ENCODE assay signal across 1 cellular context in the genomic region with DNA sequence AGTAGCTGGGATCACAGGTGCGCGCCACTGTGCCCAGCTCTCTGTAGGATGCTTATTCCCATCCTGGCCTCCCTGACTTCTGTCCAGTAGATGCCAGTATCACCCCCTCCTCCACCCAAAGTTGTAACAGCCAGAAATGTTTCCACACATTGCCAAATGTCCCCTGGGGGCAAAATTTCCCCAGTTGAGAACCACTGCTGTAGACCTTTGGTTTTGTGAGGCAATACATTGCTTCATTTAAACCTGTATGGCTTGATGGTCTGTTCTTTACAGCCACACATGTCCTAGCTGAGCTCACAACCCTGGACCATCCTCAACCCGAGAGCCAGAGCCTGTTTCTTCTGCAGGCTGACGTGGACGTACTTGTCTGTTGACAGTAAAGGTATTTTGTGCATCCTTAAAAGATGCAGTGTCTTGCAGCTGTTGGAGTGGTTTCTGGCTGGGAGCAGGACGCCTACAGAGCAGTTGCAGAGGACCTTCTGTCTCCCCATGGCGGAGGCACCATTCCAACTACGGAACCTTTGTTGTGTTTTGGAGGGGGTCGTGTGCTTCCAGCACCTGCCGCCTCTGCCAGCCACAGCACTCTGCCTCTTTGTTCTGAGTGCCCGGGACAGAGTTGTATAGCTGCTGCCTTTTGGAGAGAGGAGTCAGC.
TF ChIP-seq lines count a peak whose summit lies in the region.

No MANE protein-coding gene starts in this region.

TF ChIP-seq in WTC11, 78 proteins besides CTCF, POLR2A, EP300 and RAD21 (continued from another document):
- TF ChIP-seq, protein P1, sequence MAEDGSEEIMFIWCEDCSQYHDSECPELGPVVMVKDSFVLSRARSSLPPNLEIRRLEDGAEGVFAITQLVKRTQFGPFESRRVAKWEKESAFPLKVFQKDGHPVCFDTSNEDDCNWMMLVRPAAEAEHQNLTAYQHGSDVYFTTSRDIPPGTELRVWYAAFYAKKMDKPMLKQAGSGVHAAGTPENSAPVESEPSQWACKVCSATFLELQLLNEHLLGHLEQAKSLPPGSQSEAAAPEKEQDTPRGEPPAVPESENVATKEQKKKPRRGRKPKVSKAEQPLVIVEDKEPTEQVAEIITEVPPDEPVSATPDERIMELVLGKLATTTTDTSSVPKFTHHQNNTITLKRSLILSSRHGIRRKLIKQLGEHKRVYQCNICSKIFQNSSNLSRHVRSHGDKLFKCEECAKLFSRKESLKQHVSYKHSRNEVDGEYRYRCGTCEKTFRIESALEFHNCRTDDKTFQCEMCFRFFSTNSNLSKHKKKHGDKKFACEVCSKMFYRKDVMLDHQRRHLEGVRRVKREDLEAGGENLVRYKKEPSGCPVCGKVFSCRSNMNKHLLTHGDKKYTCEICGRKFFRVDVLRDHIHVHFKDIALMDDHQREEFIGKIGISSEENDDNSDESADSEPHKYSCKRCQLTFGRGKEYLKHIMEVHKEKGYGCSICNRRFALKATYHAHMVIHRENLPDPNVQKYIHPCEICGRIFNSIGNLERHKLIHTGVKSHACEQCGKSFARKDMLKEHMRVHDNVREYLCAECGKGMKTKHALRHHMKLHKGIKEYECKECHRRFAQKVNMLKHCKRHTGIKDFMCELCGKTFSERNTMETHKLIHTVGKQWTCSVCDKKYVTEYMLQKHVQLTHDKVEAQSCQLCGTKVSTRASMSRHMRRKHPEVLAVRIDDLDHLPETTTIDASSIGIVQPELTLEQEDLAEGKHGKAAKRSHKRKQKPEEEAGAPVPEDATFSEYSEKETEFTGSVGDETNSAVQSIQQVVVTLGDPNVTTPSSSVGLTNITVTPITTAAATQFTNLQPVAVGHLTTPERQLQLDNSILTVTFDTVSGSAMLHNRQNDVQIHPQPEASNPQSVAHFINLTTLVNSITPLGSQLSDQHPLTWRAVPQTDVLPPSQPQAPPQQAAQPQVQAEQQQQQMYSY (CRISPR knock-in tag; IDR thresholded peaks at IDR 0.05) = no peak
- no peak for TF ChIP-seq MXD4 (CRISPR knock-in tag; IDR thresholded peaks at IDR 0.05; ENCODE audit: borderline replicate concordance)
- TF ChIP-seq, protein P2, sequence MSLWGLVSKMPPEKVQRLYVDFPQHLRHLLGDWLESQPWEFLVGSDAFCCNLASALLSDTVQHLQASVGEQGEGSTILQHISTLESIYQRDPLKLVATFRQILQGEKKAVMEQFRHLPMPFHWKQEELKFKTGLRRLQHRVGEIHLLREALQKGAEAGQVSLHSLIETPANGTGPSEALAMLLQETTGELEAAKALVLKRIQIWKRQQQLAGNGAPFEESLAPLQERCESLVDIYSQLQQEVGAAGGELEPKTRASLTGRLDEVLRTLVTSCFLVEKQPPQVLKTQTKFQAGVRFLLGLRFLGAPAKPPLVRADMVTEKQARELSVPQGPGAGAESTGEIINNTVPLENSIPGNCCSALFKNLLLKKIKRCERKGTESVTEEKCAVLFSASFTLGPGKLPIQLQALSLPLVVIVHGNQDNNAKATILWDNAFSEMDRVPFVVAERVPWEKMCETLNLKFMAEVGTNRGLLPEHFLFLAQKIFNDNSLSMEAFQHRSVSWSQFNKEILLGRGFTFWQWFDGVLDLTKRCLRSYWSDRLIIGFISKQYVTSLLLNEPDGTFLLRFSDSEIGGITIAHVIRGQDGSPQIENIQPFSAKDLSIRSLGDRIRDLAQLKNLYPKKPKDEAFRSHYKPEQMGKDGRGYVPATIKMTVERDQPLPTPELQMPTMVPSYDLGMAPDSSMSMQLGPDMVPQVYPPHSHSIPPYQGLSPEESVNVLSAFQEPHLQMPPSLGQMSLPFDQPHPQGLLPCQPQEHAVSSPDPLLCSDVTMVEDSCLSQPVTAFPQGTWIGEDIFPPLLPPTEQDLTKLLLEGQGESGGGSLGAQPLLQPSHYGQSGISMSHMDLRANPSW (CRISPR knock-in tag; conservative IDR thresholded peaks at IDR 0.05; ENCODE audit: low read depth) = no peak
- no peak for TF ChIP-seq ETV6 (CRISPR knock-in tag; IDR thresholded peaks at IDR 0.05)
- TF ChIP-seq ZNF219 (CRISPR knock-in tag; IDR thresholded peaks at IDR 0.05; ENCODE audit: borderline replicate concordance) = no peak
- no peak for TF ChIP-seq OVOL2 (CRISPR knock-in tag; IDR thresholded peaks at IDR 0.05; ENCODE audit: borderline replicate concordance)
- TF ChIP-seq TCF7 (CRISPR knock-in tag; IDR thresholded peaks at IDR 0.05; ENCODE audit: low read depth) = no peak
- TF ChIP-seq MYBL2 (CRISPR knock-in tag; IDR thresholded peaks at IDR 0.05) = no peak
- no peak for TF ChIP-seq ZNF263 (CRISPR knock-in tag; IDR thresholded peaks at IDR 0.05; ENCODE audit: low read depth)
TF ChIP-seq in WTC11: peak in this region for 0.
